10 cellular contexts compared by ENCODE assay signal in genomic region chr1:55443175-55443933, GRCh38.
DNase-seq lines count a peak whose midpoint lies in the region; ATAC-seq and TF ChIP-seq lines count a peak whose summit lies in the region.
"Had no signal": no experiment of that assay in that cellular context is flagged by ENCODE, and none has a peak within 500 bp of the region (broad histone marks: within the 10 kb centered on the region; RNA-seq: fewer than 3 reads in every experiment).

No MANE protein-coding gene starts in this region.

- H3K36me3 Mint-ChIP-seq in brain = no peaks in the 10 kb centered on the region
- H3K36me3 Mint-ChIP-seq in activated naive CD4-positive, alpha-beta T cell treated with anti-CD3 and anti-CD28 coated beads for 36 hours (ENCODE audit: low read depth) = no peaks in the 10 kb centered on the region

- no peaks in the 10 kb centered on the region for H3K4me1 ChIP-seq in uterus

- H3K27me3 ChIP-seq in uterus = no peaks in the 10 kb centered on the region

- CTCF ChIA-PET in activated naive CD4-positive, alpha-beta T cell treated with anti-CD3 and anti-CD28 coated beads for 36 hours (lab: Charles Lee) = no interaction called here

- H3K27ac ChIP-seq in uterus = peak overlapping the region; percentile 50 to 65

- TF ChIP-seq POLR2A in uterus (IDR thresholded peaks at IDR 0.05) = no peak

- no peak for TF ChIP-seq CTCF in brain (conservative IDR thresholded peaks at IDR 0.05)
- TF ChIP-seq CTCF in uterus (IDR thresholded peaks at IDR 0.05) = no peak

- H3K4me3 ChIP-seq in uterus = no peak overlapping the region

- ATAC-seq in left colon = no peak
- no peak for ATAC-seq in GM19395 (IDR thresholded peaks at IDR 0.05; ENCODE audit: unreplicated experiment)

- H3K36me3 ChIP-seq in uterus = no peaks in the 10 kb centered on the region

- no peak overlapping the region for H3K4me3 Mint-ChIP-seq in brain
- H3K4me3 Mint-ChIP-seq in activated naive CD4-positive, alpha-beta T cell treated with anti-CD3 and anti-CD28 coated beads for 36 hours = no peak overlapping the region
- H3K4me3 Mint-ChIP-seq: activated T-cell treated with anti-CD3 and anti-CD28 coated beads, Interleukin-2, amount 50 U/mL, for 24 hours; neural crest cell had no signal

- H3K27ac Mint-ChIP-seq in brain = peak overlapping the region in 3 of 5 experiments; percentile 14 to 44 (median 41)
- no peak overlapping the region for H3K27ac Mint-ChIP-seq in activated naive CD4-positive, alpha-beta T cell treated with anti-CD3 and anti-CD28 coated beads for 36 hours
- H3K27ac Mint-ChIP-seq: activated T-cell treated with anti-CD3 and anti-CD28 coated beads, Interleukin-2, amount 50 U/mL, for 24 hours had no signal

- H3K27me3 Mint-ChIP-seq in brain = peaks cover 4% of the 10 kb centered on the region
- peaks cover 20% of the 10 kb centered on the region for H3K27me3 Mint-ChIP-seq in activated naive CD4-positive, alpha-beta T cell treated with anti-CD3 and anti-CD28 coated beads for 36 hours (ENCODE audit: low read depth)

- intact Hi-C loops in left colon (cut with DNase I, micrococcal nuclease) (no loop called here), uterus (cut with DNase I; ENCODE audit: low total_unique reads) (no loop called here)
- intact Hi-C loops in activated naive CD4-positive, alpha-beta T cell treated with anti-CD3 and anti-CD28 coated beads for 36 hours (cut with micrococcal nuclease) = no loop called here

- peaks cover 10% of the 10 kb centered on the region for H3K4me1 Mint-ChIP-seq in brain
- no peaks in the 10 kb centered on the region for H3K4me1 Mint-ChIP-seq in activated naive CD4-positive, alpha-beta T cell treated with anti-CD3 and anti-CD28 coated beads for 36 hours (ENCODE audit: low read depth)
- H3K4me1 Mint-ChIP-seq: neural crest cell had no signal

- H3K9me3 ChIP-seq in uterus = no peaks in the 10 kb centered on the region

- peaks cover 3 to 4% (median 3%) of the 10 kb centered on the region in 5 experiments for H3K9me3 Mint-ChIP-seq in brain
- peaks cover 3% of the 10 kb centered on the region for H3K9me3 Mint-ChIP-seq in activated naive CD4-positive, alpha-beta T cell treated with anti-CD3 and anti-CD28 coated beads for 36 hours
- H3K9me3 Mint-ChIP-seq: activated T-cell treated with anti-CD3 and anti-CD28 coated beads, Interleukin-2, amount 50 U/mL, for 24 hours had no signal

- DNase-seq in NCI-H82 (lab: John Stamatoyannopoulos, UW) (peak; percentile 78), NCI-H82 treated with DMSO at 0.1 percent for 48 hours (lab: John Stamatoyannopoulos, UW; ENCODE audit: unreplicated experiment) (no peak), left colon (peak; percentile 23 to 76), uterus (peak; percentile 81 to 85)
- no peak for DNase-seq in activated CD8-positive, alpha-beta memory T cell treated with anti-CD3 and anti-CD28 coated beads, Interleukin-2, amount 50 U/mL, for 4 hours
- no peak for DNase-seq in activated naive CD4-positive, alpha-beta T cell treated with anti-CD3 and anti-CD28 coated beads for 36 hours
- DNase-seq: activated T-cell treated with anti-CD3 and anti-CD28 coated beads, Interleukin-2, amount 50 U/mL, for 24 hours had no signal

Comparison
In these comparisons a context has a peak if more than half of its experiments do, and no peak if none do; other contexts are left out.
1. DNase-seq: peak in NCI-H82 (single experiment), left colon (2 of 2) and uterus (2 of 2); none in NCI-H82 treated with DMSO at 0.1 percent for 48 hours (single experiment), activated CD8-positive, alpha-beta memory T cell treated with anti-CD3 and anti-CD28 coated beads, Interleukin-2, amount 50 U/mL, for 4 hours (single experiment) and activated naive CD4-positive, alpha-beta T cell treated with anti-CD3 and anti-CD28 coated beads for 36 hours (single experiment).